11 cellular contexts compared by ENCODE assay signal in genomic region chr16:86577314-86577971, GRCh38. TPM values are rescaled to one million over a fixed set of nuclear protein-coding genes. Genes with fewer than 3 reads are reported as not detected.
DNase-seq lines count a peak whose midpoint lies in the region; ATAC-seq and TF ChIP-seq lines count a peak whose summit lies in the region.
"Had no signal": no experiment of that assay in that cellular context is flagged by ENCODE, and none has a peak within 500 bp of the region (broad histone marks: within the 10 kb centered on the region; RNA-seq: fewer than 3 reads in every experiment).

No MANE protein-coding gene starts in this region.

- H3K4me3 ChIP-seq in brain microvascular endothelial cell (ENCODE audit: low read depth, low read length) (peak overlapping the region; percentile 76), kidney epithelial cell (ENCODE audit: low read depth, low read length) (peak overlapping the region; percentile 57)

- TF ChIP-seq CTCF in brain microvascular endothelial cell (IDR thresholded peaks at IDR 0.05; ENCODE audit: low read depth, low read length, missing control alignments) (no peak), kidney epithelial cell (IDR thresholded peaks at IDR 0.05; ENCODE audit: insufficient read depth, low read length, poor library complexity, severe bottlenecking) (no peak), type B pancreatic cell (conservative IDR thresholded peaks at IDR 0.05) (no peak)

- no peaks in the 10 kb centered on the region for H3K9me3 Mint-ChIP-seq in activated naive CD4-positive, alpha-beta T cell treated with anti-CD3 and anti-CD28 coated beads, Interleukin-2, amount 10 ng/mL, durations not matched to agents 7 days and 5 days
- H3K9me3 Mint-ChIP-seq in type B pancreatic cell = no peaks in the 10 kb centered on the region
- H3K9me3 Mint-ChIP-seq: activated naive CD8-positive, alpha-beta T cell treated with anti-CD3 and anti-CD28 coated beads, Interleukin-2, amount 10 ng/mL, durations not matched to agents 7 days and 5 days had no signal

- peak overlapping the region; percentile 15 for H3K4me3 Mint-ChIP-seq in activated naive CD4-positive, alpha-beta T cell treated with anti-CD3 and anti-CD28 coated beads, Interleukin-2, amount 10 ng/mL, durations not matched to agents 7 days and 5 days
- H3K4me3 Mint-ChIP-seq in type B pancreatic cell = peak overlapping the region; percentile 94

- H3K36me3 ChIP-seq in brain microvascular endothelial cell (replicated peaks) (peaks cover 21% of the 10 kb centered on the region), kidney epithelial cell (ENCODE audit: control insufficient read depth, insufficient read depth, low read length) (no peaks in the 10 kb centered on the region)
- H3K36me3 ChIP-seq: suprapubic skin had no signal

- in situ Hi-C loops in brain microvascular endothelial cell (cut with HindIII; ENCODE audit: low pct_ligation_motif_present, low sequenced_read_pairs) = loop anchor here (25.0 kb wide), 1 partner anchor 185 kb away; no protein-coding TSS in a partner anchor

- peaks cover 12% of the 10 kb centered on the region for H3K4me1 Mint-ChIP-seq in activated naive CD4-positive, alpha-beta T cell treated with anti-CD3 and anti-CD28 coated beads, Interleukin-2, amount 10 ng/mL, durations not matched to agents 7 days and 5 days
- H3K4me1 Mint-ChIP-seq in type B pancreatic cell (ENCODE audit: unreplicated experiment) = peaks cover 29% of the 10 kb centered on the region

- peak overlapping the region; percentile 95 for H3K27ac ChIP-seq in brain microvascular endothelial cell
- H3K27ac ChIP-seq: suprapubic skin had no signal

- H3K27me3 Mint-ChIP-seq in activated naive CD4-positive, alpha-beta T cell treated with anti-CD3 and anti-CD28 coated beads, Interleukin-2, amount 10 ng/mL, durations not matched to agents 7 days and 5 days = peaks cover 95% of the 10 kb centered on the region
- peaks cover 92% of the 10 kb centered on the region for H3K27me3 Mint-ChIP-seq in type B pancreatic cell

- no peak for DNase-seq in activated naive CD4-positive, alpha-beta T cell treated with anti-CD3 and anti-CD28 coated beads, Interleukin-2, amount 10 ng/mL, durations not matched to agents 7 days and 5 days
- no peak for DNase-seq in activated naive CD4-positive, alpha-beta T cell treated with Interleukin-2 at 50 U/mL for 16 hours
- DNase-seq in brain microvascular endothelial cell = no peak
- no peak for DNase-seq in kidney epithelial cell (ENCODE audit: low read depth)
- peak; percentile 56 for DNase-seq in type B pancreatic cell (ENCODE audit: extremely low spot score, unreplicated experiment)
- DNase-seq in AG20443 (ENCODE audit: low spot score) = no peak
- DNase-seq in cerebellar cortex (ENCODE audit: low spot score) = no peak
- DNase-seq: activated naive CD8-positive, alpha-beta T cell treated with anti-CD3 and anti-CD28 coated beads, Interleukin-2, amount 10 ng/mL, durations not matched to agents 7 days and 5 days; hippocampal formation had no signal

- no peaks in the 10 kb centered on the region for H3K36me3 Mint-ChIP-seq in activated naive CD4-positive, alpha-beta T cell treated with anti-CD3 and anti-CD28 coated beads, Interleukin-2, amount 10 ng/mL, durations not matched to agents 7 days and 5 days
- peaks cover 11% of the 10 kb centered on the region for H3K36me3 Mint-ChIP-seq in type B pancreatic cell
- H3K36me3 Mint-ChIP-seq: activated naive CD8-positive, alpha-beta T cell treated with anti-CD3 and anti-CD28 coated beads, Interleukin-2, amount 10 ng/mL, durations not matched to agents 7 days and 5 days had no signal

- CTCF ChIA-PET in activated naive CD4-positive, alpha-beta T cell treated with anti-CD3 and anti-CD28 coated beads, Interleukin-2, amount 10 ng/mL, durations not matched to agents 7 days and 5 days (lab: Charles Lee) = no interaction called here

- no peak for ATAC-seq in HG03457 (IDR thresholded peaks at IDR 0.05; ENCODE audit: unreplicated experiment)

- H3K27me3 ChIP-seq in brain microvascular endothelial cell (replicated peaks) (no peaks in the 10 kb centered on the region), kidney epithelial cell (ENCODE audit: control insufficient read depth, insufficient read depth, low read length) (no peaks in the 10 kb centered on the region)

- H3K27ac Mint-ChIP-seq in activated naive CD4-positive, alpha-beta T cell treated with anti-CD3 and anti-CD28 coated beads, Interleukin-2, amount 10 ng/mL, durations not matched to agents 7 days and 5 days = no peak overlapping the region
- peak overlapping the region; percentile 48 for H3K27ac Mint-ChIP-seq in type B pancreatic cell
- H3K27ac Mint-ChIP-seq: activated naive CD8-positive, alpha-beta T cell treated with anti-CD3 and anti-CD28 coated beads, Interleukin-2, amount 10 ng/mL, durations not matched to agents 7 days and 5 days had no signal

RNA-seq across cellular contexts. Expression of gene FOXL1, which starts 0.9 kb away (rescaled TPM):
- total RNA-seq in kidney epithelial cell (9.0 and 9.2 TPM in 2 replicates), type B pancreatic cell (ENCODE audit: low replicate concordance) (1.5 and 2.2 TPM in 2 replicates)
- total RNA-seq: activated naive CD8-positive, alpha-beta T cell treated with anti-CD3 and anti-CD28 coated beads, Interleukin-2, amount 10 ng/mL, durations not matched to agents 7 days and 5 days had no signal

RNA-seq across cellular contexts. Expression of gene FOXC2, which starts 10.8 kb away (rescaled TPM):
- total RNA-seq in kidney epithelial cell (12.1 and 12.2 TPM in 2 replicates), type B pancreatic cell (ENCODE audit: low replicate concordance) (5.5 and 11.3 TPM in 2 replicates)
- total RNA-seq: activated naive CD8-positive, alpha-beta T cell treated with anti-CD3 and anti-CD28 coated beads, Interleukin-2, amount 10 ng/mL, durations not matched to agents 7 days and 5 days had no signal

RNA-seq across cellular contexts. Expression of gene MTHFSD, which starts 22.4 kb away (rescaled TPM):
- 17.4 and 26.1 TPM in 2 replicates for total RNA-seq in kidney epithelial cell
- 18.2 and 20.2 TPM in 2 replicates for total RNA-seq in type B pancreatic cell (ENCODE audit: low replicate concordance)
